10 cellular contexts compared by ENCODE assay signal in genomic region chr6:4010682-4011081, GRCh38.
DNase-seq lines count a peak whose midpoint lies in the region; ATAC-seq, FAIRE-seq and TF ChIP-seq lines count a peak whose summit lies in the region.
"Had no signal": no experiment of that assay in that cellular context is flagged by ENCODE, and none has a peak within 500 bp of the region (broad histone marks: within the 10 kb centered on the region; RNA-seq: fewer than 3 reads in every experiment).

No MANE protein-coding gene starts in this region.

- H3K27me3 Mint-ChIP-seq in glutamatergic neuron (ENCODE audit: unreplicated experiment) = no peaks in the 10 kb centered on the region

- no peak for FAIRE-seq in GM12891 (lab: Jason Lieb, UNC)
- FAIRE-seq: TTC549 had no signal

- no peaks in the 10 kb centered on the region for H3K9me3 ChIP-seq in spleen

- no peak for ATAC-seq in HG03045 (IDR thresholded peaks at IDR 0.05; ENCODE audit: unreplicated experiment)

- no peak overlapping the region for H3K4me3 ChIP-seq in epithelial cell of esophagus (ENCODE audit: low read length)
- no peak overlapping the region for H3K4me3 ChIP-seq in spleen

- H3K36me3 Mint-ChIP-seq in glutamatergic neuron (ENCODE audit: unreplicated experiment) = peaks cover 12% of the 10 kb centered on the region

- POLR2A ChIA-PET in RWPE1 (lab: Yijun Ruan, JAX; ENCODE audit: low non-redundant PET) = no interaction called here

- H3K27ac Mint-ChIP-seq in glutamatergic neuron (ENCODE audit: unreplicated experiment) = no peak overlapping the region

- H3K4me1 Mint-ChIP-seq in glutamatergic neuron (ENCODE audit: low read depth, unreplicated experiment) = peaks cover 15% of the 10 kb centered on the region

- peaks cover 0 to 13% (median 2%) of the 10 kb centered on the region in 6 donors for H3K36me3 ChIP-seq in spleen

- H3K27me3 ChIP-seq in spleen (replicated peaks in 1 of 7) = no peaks in the 10 kb centered on the region

- intact Hi-C loops in spleen (cut with DNase I; ENCODE audit: low total_unique reads) = no loop called here

- peak; percentile 19 for DNase-seq in CD1c-positive myeloid dendritic cell (ENCODE audit: extremely low spot score)
- no peak for DNase-seq in GM12891 (ENCODE audit: insufficient read length, low spot score)
- no peak for DNase-seq in RWPE1 (ENCODE audit: low spot score)
- peak; percentile 24 for DNase-seq in epithelial cell of esophagus (ENCODE audit: low read depth)
- DNase-seq in glutamatergic neuron = no peak
- DNase-seq in NCI-H748 treated with DMSO at 0.1 percent for 48 hours (lab: John Stamatoyannopoulos, UW) = no peak
- DNase-seq in spleen = no peak
- DNase-seq: NCI-H526 had no signal

- no peaks in the 10 kb centered on the region for H3K9me3 Mint-ChIP-seq in glutamatergic neuron (ENCODE audit: unreplicated experiment)

- no peak for TF ChIP-seq CTCF in RWPE1 (conservative IDR thresholded peaks at IDR 0.05; ENCODE audit: low read depth)
- TF ChIP-seq CTCF in epithelial cell of esophagus (IDR thresholded peaks at IDR 0.05; ENCODE audit: insufficient read depth, low read depth, low read length, missing control alignments) = no peak
- TF ChIP-seq CTCF in glutamatergic neuron (IDR thresholded peaks at IDR 0.05; ENCODE audit: partially characterized antibody, unreplicated experiment) = no peak
- no peak for TF ChIP-seq CTCF in spleen (IDR thresholded peaks at IDR 0.05 in 8 of 11, conservative IDR thresholded peaks at IDR 0.05 in 3 of 11)

- peaks cover 5 to 72% (median 25%) of the 10 kb centered on the region in 6 donors for H3K4me1 ChIP-seq in spleen

- 37 to 54% (median 48%) methylated on average over 3 of the region's 3 CpGs for WGBS in spleen, 5 donors

- peak overlapping the region; percentile 56 for H3K27ac ChIP-seq in RWPE1
- H3K27ac ChIP-seq in spleen = peak overlapping the region in 3 of 8 donors; percentile 17 to 42 (median 22)

- no peak for TF ChIP-seq POLR2A in GM12891 (IDR thresholded peaks at IDR 0.05; ENCODE audit: low read depth, low read length)
- TF ChIP-seq POLR2A in spleen (IDR thresholded peaks at IDR 0.05) = no peak

- CTCF ChIA-PET in RWPE1 (lab: Yijun Ruan, JAX) = interaction anchor here (0.6 to 2.1 kb wide), 4 partner anchors 7 to 774 kb away, joined by 3 to 9 read pairs (median 3); partner anchors contain the start of gene FAM50B

- H3K4me3 Mint-ChIP-seq in glutamatergic neuron (ENCODE audit: unreplicated experiment) = no peak overlapping the region

TF ChIP-seq in GM12891, 5 proteins besides CTCF, POLR2A, EP300 and RAD21:
- TF ChIP-seq POU2F2 (IDR thresholded peaks at IDR 0.05; ENCODE audit: low read depth, low read length) (no peak), TAF1 (IDR thresholded peaks at IDR 0.05; ENCODE audit: low read depth, low read length) (no peak), POLR2AphosphoS5 (IDR thresholded peaks at IDR 0.05; ENCODE audit: low read depth, low read length) (no peak), SPI1 (IDR thresholded peaks at IDR 0.05; ENCODE audit: low read depth, low read length) (peak; percentile 75), PAX5 (IDR thresholded peaks at IDR 0.05; ENCODE audit: insufficient read depth, low read length, severe bottlenecking) (no peak)

Comparison
In these comparisons a context has a peak if more than half of its experiments do, and no peak if none do; other contexts are left out.
1. DNase-seq: peak in CD1c-positive myeloid dendritic cell (single experiment) and epithelial cell of esophagus (single experiment); none in GM12891 (single experiment), RWPE1 (single experiment), glutamatergic neuron (single experiment), NCI-H748 treated with DMSO at 0.1 percent for 48 hours (single experiment) and spleen (single experiment).